ENCODE assay signal across 40 cellular contexts in the genomic region with DNA sequence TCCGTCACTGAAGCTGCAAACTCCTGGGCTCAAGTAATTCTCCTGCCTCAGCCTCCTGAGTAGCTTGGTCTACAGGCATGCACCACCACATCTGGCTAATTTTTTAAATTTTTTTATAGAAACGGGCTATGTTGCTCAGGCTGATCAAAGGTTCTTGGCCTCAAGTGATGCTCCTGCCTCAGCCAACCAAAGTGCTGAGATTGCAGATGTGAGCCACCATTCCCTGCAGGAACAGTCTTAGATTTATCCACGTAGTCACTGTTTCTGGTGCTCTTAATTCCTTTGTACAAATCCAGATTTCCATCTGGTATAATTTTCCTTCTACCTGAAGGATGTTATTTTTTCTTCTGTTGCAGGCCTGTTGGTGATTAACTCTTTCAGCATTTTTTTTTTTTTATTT.
"Had no signal": no experiment of that assay in that cellular context is flagged by ENCODE, and none has a peak within 500 bp of the region (broad histone marks: within the 10 kb centered on the region; RNA-seq: fewer than 3 reads in every experiment).

No MANE protein-coding gene starts in this region.

- FAIRE-seq: astrocyte, bronchial epithelial cell had no signal

- H3K36me3 ChIP-seq: brain microvascular endothelial cell, breast epithelium had no signal

- H3K27me3 Mint-ChIP-seq: activated naive CD4-positive, alpha-beta T cell treated with anti-CD3 and anti-CD28 coated beads, Interleukin-2, amount 10 ng/mL, durations not matched to agents 7 days and 5 days; activated naive CD4-positive, alpha-beta T cell treated with anti-CD3 and anti-CD28 coated beads, Interleukin-2, amount 50 U/mL, for 24 hours; activated naive CD8-positive, alpha-beta T cell; activated naive CD8-positive, alpha-beta T cell treated with anti-CD3 and anti-CD28 coated beads for 36 hours; activated naive CD8-positive, alpha-beta T cell treated with anti-CD3 and anti-CD28 coated beads, Interleukin-2, amount 10 ng/mL, durations not matched to agents 7 days and 5 days; activated naive CD8-positive, alpha-beta T cell treated with anti-CD3 and anti-CD28 coated beads, Interleukin-2, amount 50 U/mL, for 24 hours; activated T-cell treated with anti-CD3 and anti-CD28 coated beads, Interleukin-2, amount 50 U/mL, for 24 hours; activated T-helper 17 cell treated with anti-CD3 and anti-CD28 coated beads, Interleukin-2, amount 50 U/mL, for 72 hours; brain; central memory CD8-positive, alpha-beta T cell had no signal

- H3K4me1 ChIP-seq: ascending aorta, body of pancreas, breast epithelium had no signal

- ATAC-seq: activated naive CD4-positive, alpha-beta T cell treated with anti-CD3 and anti-CD28 coated beads, Interleukin-2, amount 50 U/mL, for 72 hours; activated naive CD8-positive, alpha-beta T cell treated with anti-CD3 and anti-CD28 coated beads, Interleukin-2, amount 50 U/mL, for 24 hours; activated T-cell treated with anti-CD3 and anti-CD28 coated beads, Interleukin-2, amount 50 U/mL, for 4 hours; activated T-cell treated with anti-CD3 and anti-CD28 coated beads, Interleukin-2, amount 50 U/mL, for 72 hours; activated T-helper 17 cell treated with anti-CD3 and anti-CD28 coated beads, Interleukin-2, amount 50 U/mL, for 72 hours; body of pancreas had no signal

- H3K27ac ChIP-seq: adrenal gland, ascending aorta, body of pancreas, brain microvascular endothelial cell, breast epithelium, cardiac muscle cell had no signal

- H3K4me1 Mint-ChIP-seq: activated naive CD4-positive, alpha-beta T cell treated with anti-CD3 and anti-CD28 coated beads, Interleukin-2, amount 10 ng/mL, durations not matched to agents 7 days and 5 days; activated naive CD4-positive, alpha-beta T cell treated with anti-CD3 and anti-CD28 coated beads, Interleukin-2, amount 50 U/mL, for 24 hours; activated naive CD8-positive, alpha-beta T cell treated with anti-CD3 and anti-CD28 coated beads for 36 hours; activated naive CD8-positive, alpha-beta T cell treated with anti-CD3 and anti-CD28 coated beads, Interleukin-2, amount 10 ng/mL, durations not matched to agents 7 days and 5 days; activated naive CD8-positive, alpha-beta T cell treated with anti-CD3 and anti-CD28 coated beads, Interleukin-2, amount 50 U/mL, for 24 hours; activated T-helper 17 cell treated with anti-CD3 and anti-CD28 coated beads, Interleukin-2, amount 50 U/mL, for 72 hours; brain had no signal

- H3K27me3 ChIP-seq: adrenal gland, ascending aorta, body of pancreas, brain microvascular endothelial cell, breast epithelium, cardiac muscle cell had no signal

- H3K27ac Mint-ChIP-seq: activated naive CD4-positive, alpha-beta T cell treated with anti-CD3 and anti-CD28 coated beads for 36 hours; activated naive CD4-positive, alpha-beta T cell treated with anti-CD3 and anti-CD28 coated beads, Interleukin-2, amount 10 ng/mL, durations not matched to agents 7 days and 5 days; activated naive CD4-positive, alpha-beta T cell treated with anti-CD3 and anti-CD28 coated beads, Interleukin-2, amount 50 U/mL, for 24 hours; activated naive CD4-positive, alpha-beta T cell treated with anti-CD3 and anti-CD28 coated beads, Interleukin-2, amount 50 U/mL, for 72 hours; activated naive CD8-positive, alpha-beta T cell; activated naive CD8-positive, alpha-beta T cell treated with anti-CD3 and anti-CD28 coated beads for 36 hours; activated naive CD8-positive, alpha-beta T cell treated with anti-CD3 and anti-CD28 coated beads, Interleukin-2, amount 10 ng/mL, durations not matched to agents 7 days and 5 days; activated naive CD8-positive, alpha-beta T cell treated with anti-CD3 and anti-CD28 coated beads, Interleukin-2, amount 50 U/mL, for 24 hours; activated T-cell treated with anti-CD3 and anti-CD28 coated beads, Interleukin-2, amount 50 U/mL, for 24 hours; activated T-cell treated with anti-CD3 and anti-CD28 coated beads, Interleukin-2, amount 50 U/mL, for 72 hours; activated T-helper 1 cell treated with anti-CD3 and anti-CD28 coated beads, Interleukin-12 subunit alpha, Interleukin-12 subunit beta, Interleukin-2, Interleukin-4 antibody, amounts not matched to agents 30 ng/mL and 10 ng/mL and 1 ng/mL, durations not matched to agents 14 hours and 24 hours and 36 hours; activated T-helper 17 cell treated with anti-CD3 and anti-CD28 coated beads, Interleukin-2, amount 50 U/mL, for 72 hours; activated T-helper 2 cell treated with anti-CD3 and anti-CD28 coated beads, Interferon-gamma antibody, Interleukin-2, Interleukin-4, amounts not matched to agents 10 μg/mL and 5 μg/mL and 100 μg/mL, durations not matched to agents 14 hours and 24 hours and 36 hours; brain had no signal

- H3K4me3 ChIP-seq: adrenal gland, ascending aorta, body of pancreas, breast epithelium, cardiac muscle cell had no signal

- H3K4me3 Mint-ChIP-seq: activated naive CD4-positive, alpha-beta T cell treated with anti-CD3 and anti-CD28 coated beads for 36 hours; activated naive CD4-positive, alpha-beta T cell treated with anti-CD3 and anti-CD28 coated beads, Interleukin-2, amount 10 ng/mL, durations not matched to agents 7 days and 5 days; activated naive CD4-positive, alpha-beta T cell treated with anti-CD3 and anti-CD28 coated beads, Interleukin-2, amount 50 U/mL, for 24 hours; activated naive CD8-positive, alpha-beta T cell; activated naive CD8-positive, alpha-beta T cell treated with anti-CD3 and anti-CD28 coated beads for 36 hours; activated naive CD8-positive, alpha-beta T cell treated with anti-CD3 and anti-CD28 coated beads, Interleukin-2, amount 10 ng/mL, durations not matched to agents 7 days and 5 days; activated naive CD8-positive, alpha-beta T cell treated with anti-CD3 and anti-CD28 coated beads, Interleukin-2, amount 50 U/mL, for 24 hours; activated T-cell treated with anti-CD3 and anti-CD28 coated beads, Interleukin-2, amount 50 U/mL, for 24 hours; activated T-cell treated with anti-CD3 and anti-CD28 coated beads, Interleukin-2, amount 50 U/mL, for 4 hours; activated T-cell treated with anti-CD3 and anti-CD28 coated beads, Interleukin-2, amount 50 U/mL, for 72 hours; activated T-helper 1 cell treated with anti-CD3 and anti-CD28 coated beads, Interleukin-12 subunit alpha, Interleukin-12 subunit beta, Interleukin-2, Interleukin-4 antibody, amounts not matched to agents 30 ng/mL and 10 ng/mL and 1 ng/mL, durations not matched to agents 14 hours and 24 hours and 36 hours; activated T-helper 17 cell treated with anti-CD3 and anti-CD28 coated beads, Interleukin-2, amount 50 U/mL, for 72 hours; brain; central memory CD8-positive, alpha-beta T cell had no signal

- DNase-seq: activated effector memory CD4-positive, alpha-beta T cell treated with anti-CD3 and anti-CD28 coated beads, Interleukin-2, amount 50 U/mL, for 16 hours; activated effector memory CD4-positive, alpha-beta T cell treated with Interleukin-2 at 50 U/mL for 16 hours; activated gamma-delta T cell; activated gamma-delta T cell treated with Interleukin-2 at 50 U/mL for 16 hours; activated naive CD4-positive, alpha-beta T cell; activated naive CD4-positive, alpha-beta T cell treated with anti-CD3 and anti-CD28 coated beads for 36 hours; activated naive CD4-positive, alpha-beta T cell treated with anti-CD3 and anti-CD28 coated beads, Interleukin-2, amount 10 ng/mL, durations not matched to agents 7 days and 5 days; activated naive CD4-positive, alpha-beta T cell treated with anti-CD3 and anti-CD28 coated beads, Interleukin-2, amount 50 U/mL, for 16 hours; activated naive CD4-positive, alpha-beta T cell treated with Interleukin-2 at 50 U/mL for 16 hours; activated naive CD8-positive, alpha-beta T cell treated with anti-CD3 and anti-CD28 coated beads for 36 hours; activated naive CD8-positive, alpha-beta T cell treated with anti-CD3 and anti-CD28 coated beads, Interleukin-2, amount 10 ng/mL, durations not matched to agents 7 days and 5 days; activated naive CD8-positive, alpha-beta T cell treated with anti-CD3 and anti-CD28 coated beads, Interleukin-2, amount 50 U/mL, for 24 hours; activated T-cell treated with anti-CD3 and anti-CD28 coated beads, Interleukin-2, amount 50 U/mL, for 1 hour; activated T-cell treated with anti-CD3 and anti-CD28 coated beads, Interleukin-2, amount 50 U/mL, for 24 hours; activated T-cell treated with anti-CD3 and anti-CD28 coated beads, Interleukin-2, amount 50 U/mL, for 4 hours; activated T-cell treated with anti-CD3 and anti-CD28 coated beads, Interleukin-2, amount 50 U/mL, for 48 hours; activated T-cell treated with anti-CD3 and anti-CD28 coated beads, Interleukin-2, amount 50 U/mL, for 72 hours; adrenal gland; amniotic stem cell; amygdala; anterior cingulate cortex; aorta; body of pancreas; brain microvascular endothelial cell; caudate nucleus; central memory CD4-positive, alpha-beta T cell; cerebellar nuclear complex had no signal
